Comparison of ENCODE assay signal across 8 cellular contexts in genomic region chr1:116418091-116418830, GRCh38. TPM values are rescaled to one million over a fixed set of nuclear protein-coding genes. Genes with fewer than 3 reads are reported as not detected.
DNase-seq lines count a peak whose midpoint lies in the region; ATAC-seq lines count a peak whose summit lies in the region.

No MANE protein-coding gene starts in this region.

- H3K9ac ChIP-seq in NT2/D1 (ENCODE audit: insufficient read length, low read depth) (peak overlapping the region; percentile 96), mucosa of stomach (ENCODE audit: low read length) (peak overlapping the region; percentile 83)

- H3K9me3 ChIP-seq in NT2/D1 (ENCODE audit: insufficient read depth, low read length) (no peaks in the 10 kb centered on the region), esophagus (ENCODE audit: control insufficient read depth in 2 of 2, insufficient read depth in 1 of 2, low read depth in 1 of 2, low read length in 1 of 2) (no peaks in the 10 kb centered on the region), mucosa of stomach (ENCODE audit: control insufficient read depth, low read length) (no peaks in the 10 kb centered on the region)

- H3K27ac ChIP-seq in esophagus (ENCODE audit: low read depth in 2 of 2, low read length in 1 of 2): peak overlapping the region; percentile 68 to 71

- no peaks in the 10 kb centered on the region for H3K27me3 ChIP-seq in NT2/D1 (ENCODE audit: insufficient read depth, insufficient read length)
- no peaks in the 10 kb centered on the region for H3K27me3 ChIP-seq in esophagus (ENCODE audit: control insufficient read depth in 1 of 2, insufficient read depth in 2 of 2, low read length in 2 of 2)
- no peaks in the 10 kb centered on the region for H3K27me3 ChIP-seq in mucosa of stomach (ENCODE audit: control insufficient read depth, insufficient read depth, low read length)

- peak overlapping the region; percentile 98 for H3K4me3 ChIP-seq in NT2/D1 (ENCODE audit: insufficient read length, low read depth)
- H3K4me3 ChIP-seq in esophagus (ENCODE audit: low read depth in 1 of 2, low read length in 2 of 2): peak overlapping the region; percentile 71 to 90
- H3K4me3 ChIP-seq in mucosa of stomach (ENCODE audit: low read length): peak overlapping the region; percentile 73

- no peaks in the 10 kb centered on the region for H3K36me3 ChIP-seq in NT2/D1 (ENCODE audit: insufficient read depth, insufficient read length, low read length)
- H3K36me3 ChIP-seq in esophagus (ENCODE audit: control insufficient read depth in 2 of 2, insufficient read depth in 2 of 2, low read length in 1 of 2): no peaks in the 10 kb centered on the region
- no peaks in the 10 kb centered on the region for H3K36me3 ChIP-seq in mucosa of stomach (ENCODE audit: control insufficient read depth, insufficient read depth, low read length)

- ATAC-seq in GM19467 (IDR thresholded peaks at IDR 0.05; ENCODE audit: unreplicated experiment): peak; percentile 87

- peak; percentile 96 for DNase-seq in COLO668 (lab: John Stamatoyannopoulos, UW; ENCODE audit: unreplicated experiment)
- DNase-seq in HS-5 (ENCODE audit: low read depth): peak; percentile 23
- DNase-seq in NT2/D1 (ENCODE audit: low read depth, low spot score): peak; percentile 85
- DNase-seq in activated T-cell treated with anti-CD3 and anti-CD28 coated beads for 24 hours (ENCODE audit: low read depth): peak; percentile 81
- DNase-seq in stimulated activated CD8-positive, alpha-beta memory T cell treated with anti-CD3 and anti-CD28 coated beads, Interleukin-4, amount 100 ng/mL, for 48 hours: peak; percentile 91

- H3K4me1 ChIP-seq in NT2/D1 (ENCODE audit: insufficient read depth, insufficient read length) (peaks cover 2% of the 10 kb centered on the region), esophagus (ENCODE audit: control insufficient read depth in 2 of 2, insufficient read depth in 2 of 2, low read length in 1 of 2) (peaks cover 0 to 5% of the 10 kb centered on the region in 2 donors), mucosa of stomach (ENCODE audit: control insufficient read depth, insufficient read depth, low read length) (peaks cover 10% of the 10 kb centered on the region)

- WGBS in esophagus, 2 donors: 1% methylated on average over 31 to 48 of the region's 48 CpGs

RNA-seq across cellular contexts. Expression of gene ATP1A1, which starts 45.2 kb away (rescaled TPM):
- 100 to 1,000 TPM; 117 to 196 TPM for polyA plus RNA-seq in esophagus

Comparison
In these comparisons a context has a peak if more than half of its experiments do, and no peak if none do; other contexts are left out.
1. Peak in every context shown above with its lines: DNase-seq, ATAC-seq, H3K4me3 ChIP-seq and H3K27ac ChIP-seq.
2. DNase-seq: peak in every context shown above with its lines; median percentile 96 in COLO668; 91 in stimulated activated CD8-positive, alpha-beta memory T cell treated with anti-CD3 and anti-CD28 coated beads, Interleukin-4, amount 100 ng/mL, for 48 hours; 85 in NT2/D1; 81 in activated T-cell treated with anti-CD3 and anti-CD28 coated beads for 24 hours; 23 in HS-5.